In genomic region chr10:132461683-132462231, GRCh38 we compare ENCODE assay signal across 20 cellular contexts.
DNase-seq lines count a peak whose midpoint lies in the region; ATAC-seq lines count a peak whose summit lies in the region.
"Had no signal": no experiment of that assay in that cellular context is flagged by ENCODE, and none has a peak within 500 bp of the region (broad histone marks: within the 10 kb centered on the region; RNA-seq: fewer than 3 reads in every experiment).

No MANE protein-coding gene starts in this region.

- intact Hi-C loops in left cardiac atrium (cut with DNase I): loop anchor here (10.0 kb wide), 3 partner anchors 53 to 113 kb away; partner anchors contain the start of gene INPP5A (in 1 of the 2)

- H3K36me3 ChIP-seq in BLaER1 treated with 17β-estradiol and CSF1 and Interleukin-3, amounts not matched to agents 10 nM and 100 nM: no peaks in the 10 kb centered on the region
- H3K36me3 ChIP-seq in muscle layer of duodenum (ENCODE audit: control insufficient read depth in 1 of 2, insufficient read depth in 2 of 2, low read length in 2 of 2): no peaks in the 10 kb centered on the region
- H3K36me3 ChIP-seq: prostate gland, upper lobe of left lung had no signal

- peak; percentile 47 for DNase-seq in LoVo (ENCODE audit: low spot score)
- DNase-seq in left cardiac atrium: peak; percentile 23
- no peak for DNase-seq in activated gamma-delta T cell treated with Interleukin-2 at 50 U/mL for 16 hours
- no peak for DNase-seq in kidney tubule cell (ENCODE audit: low spot score)
- DNase-seq: activated CD8-positive, alpha-beta memory T cell treated with anti-CD3 and anti-CD28 coated beads, Interleukin-2, amount 50 U/mL, for 48 hours; DND-41; GOT3; hippocampal formation; KG1; mesendoderm; NCI-H1092 treated with DMSO at 0.1 percent for 48 hours; NCI-H2081 treated with DMSO at 0.1 percent for 48 hours; NCI-H526; stimulated activated CD4-positive, alpha-beta T cell treated with anti-CD3 and anti-CD28 coated beads, Interleukin-4, amount 100 ng/mL, for 4 hours had no signal

- H3K4me3 ChIP-seq in BLaER1 treated with 17β-estradiol and CSF1 and Interleukin-3, amounts not matched to agents 10 nM and 100 nM: no peak overlapping the region
- no peak overlapping the region for H3K4me3 ChIP-seq in muscle layer of duodenum (ENCODE audit: low read depth in 1 of 2, low read length in 2 of 2)
- H3K4me3 ChIP-seq: prostate gland, upper lobe of left lung had no signal

- H3K27me3 ChIP-seq in BLaER1 treated with 17β-estradiol and CSF1 and Interleukin-3, amounts not matched to agents 10 nM and 100 nM: peaks cover 0 to 34% (median 0%) of the 10 kb centered on the region in 11 experiments; a peak in 5 of 22 replicates
- no peaks in the 10 kb centered on the region for H3K27me3 ChIP-seq in muscle layer of duodenum (ENCODE audit: low read depth, low read length)
- H3K27me3 ChIP-seq: upper lobe of left lung had no signal

- H3K9me3 ChIP-seq in BLaER1 treated with 17β-estradiol and CSF1 and Interleukin-3, amounts not matched to agents 10 nM and 100 nM (replicated peaks in 1 of 11): no peaks in the 10 kb centered on the region
- no peaks in the 10 kb centered on the region for H3K9me3 ChIP-seq in muscle layer of duodenum (ENCODE audit: control insufficient read depth in 1 of 2, low read length in 2 of 2)
- H3K9me3 ChIP-seq: prostate gland, upper lobe of left lung had no signal

- no peak overlapping the region for H3K27ac ChIP-seq in BLaER1 treated with 17β-estradiol and CSF1 and Interleukin-3, amounts not matched to agents 10 nM and 100 nM
- H3K27ac ChIP-seq in muscle layer of duodenum (ENCODE audit: low read length): peak overlapping the region; percentile 27
- H3K27ac ChIP-seq: prostate gland, upper lobe of left lung had no signal

- H3K9ac ChIP-seq in BLaER1 treated with 17β-estradiol and CSF1 and Interleukin-3, amounts not matched to agents 10 nM and 100 nM: peak overlapping the region in 5 of 11 experiments; percentile 20 to 48 (median 32); a peak in 5 of 22 replicates

- peak overlapping the region; percentile 50 to 92 (median 82); a peak in 21 of 22 replicates for H3K4me2 ChIP-seq in BLaER1 treated with 17β-estradiol and CSF1 and Interleukin-3, amounts not matched to agents 10 nM and 100 nM

- ATAC-seq in left cardiac atrium: no peak
- ATAC-seq in HG03342 (IDR thresholded peaks at IDR 0.05; ENCODE audit: unreplicated experiment): no peak
- no peak for ATAC-seq in GM21367 (IDR thresholded peaks at IDR 0.05; ENCODE audit: unreplicated experiment)

- H3K4me1 ChIP-seq in BLaER1 treated with 17β-estradiol and CSF1 and Interleukin-3, amounts not matched to agents 10 nM and 100 nM: peaks cover 13 to 63% (median 42%) of the 10 kb centered on the region in 10 experiments
- H3K4me1 ChIP-seq in muscle layer of duodenum (ENCODE audit: control insufficient read depth in 1 of 2, insufficient read depth in 2 of 2, low read length in 2 of 2): peaks cover 0 to 37% of the 10 kb centered on the region in 2 donors

- H4K20me1 ChIP-seq in BLaER1 treated with 17β-estradiol and CSF1 and Interleukin-3, amounts not matched to agents 10 nM and 100 nM: peaks cover 0 to 54% (median 6%) of the 10 kb centered on the region in 11 experiments; a peak in 12 of 22 replicates

Comparison
In these comparisons a context has a peak if more than half of its experiments do, and no peak if none do; other contexts are left out.
1. DNase-seq: peak in LoVo (single experiment) and left cardiac atrium (single experiment); none in activated gamma-delta T cell treated with Interleukin-2 at 50 U/mL for 16 hours (single experiment) and kidney tubule cell (single experiment).